8 cellular contexts compared by ENCODE assay signal in the genomic region with DNA sequence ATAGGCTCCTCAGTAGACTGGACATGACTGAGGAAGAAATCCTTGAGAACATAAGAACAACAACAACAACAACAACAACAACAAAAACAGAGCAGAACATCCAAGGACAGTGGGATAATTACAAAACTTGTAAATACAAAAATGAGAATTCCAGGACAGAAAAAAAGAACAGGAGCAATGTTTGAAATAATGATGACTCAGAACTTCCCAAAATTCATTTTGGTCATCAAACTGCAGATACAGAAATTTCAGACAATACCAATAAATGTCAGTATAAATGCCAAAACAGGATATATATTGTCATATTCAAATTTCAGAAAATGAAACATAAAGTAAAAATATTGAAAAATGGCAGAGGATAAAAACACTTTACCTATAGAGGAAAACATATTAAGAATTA.
"Had no signal": no experiment of that assay in that cellular context is flagged by ENCODE, and none has a peak within 500 bp of the region (broad histone marks: within the 10 kb centered on the region; RNA-seq: fewer than 3 reads in every experiment).

No MANE protein-coding gene starts in this region.

- FAIRE-seq: G401.6, GM12878, GM12891, GM12892, GM18507, GM19239 had no signal

- H3K4me3 ChIP-seq: GM12878 had no signal

- DNase-seq: GDM1, GF-D8 had no signal

- ATAC-seq: GM12878 had no signal
